In genomic region chr3:189995129-189995528, GRCh38 we compare ENCODE assay signal across 1 cellular context.
TF ChIP-seq lines count a peak whose summit lies in the region.

No MANE protein-coding gene starts in this region.

TF ChIP-seq in H1, 55 proteins besides CTCF, POLR2A, EP300 and RAD21:
- TF ChIP-seq ZNF274 (IDR thresholded peaks at IDR 0.05; ENCODE audit: borderline replicate concordance, extremely low read depth, low read length) (no peak), GTF2F1 (IDR thresholded peaks at IDR 0.05; ENCODE audit: borderline replicate concordance, low read depth, low read length) (no peak), ATF3 (IDR thresholded peaks at IDR 0.05; ENCODE audit: insufficient read depth, low read depth, low read length) (no peak), NANOG (IDR thresholded peaks at IDR 0.05; ENCODE audit: insufficient read depth, low read depth, low read length, poor library complexity, severe bottlenecking) (peak; percentile 46), KDM5A (IDR thresholded peaks at IDR 0.05; ENCODE audit: low read length) (no peak), E2F6 (IDR thresholded peaks at IDR 0.05) (peak; percentile 20; the same call in 1 of the 2 replicates), SRF (IDR thresholded peaks at IDR 0.05; ENCODE audit: low read depth, low read length) (no peak), MAX (IDR thresholded peaks at IDR 0.05) (peak; percentile 78), SP1 (IDR thresholded peaks at IDR 0.05; ENCODE audit: low read depth, low read length) (no peak), CBX8 (IDR thresholded peaks at IDR 0.05; ENCODE audit: borderline replicate concordance, low read depth, low read length) (no peak), TAF7 (optimal IDR thresholded peaks at IDR 0.05; ENCODE audit: borderline replicate concordance, low read depth, low read length) (no peak), MAFK (IDR thresholded peaks at IDR 0.05; ENCODE audit: low read depth, low read length) (no peak), CHD7 (IDR thresholded peaks at IDR 0.05; ENCODE audit: insufficient replicate concordance, low read length) (no peak), SP2 (IDR thresholded peaks at IDR 0.05; ENCODE audit: low read length) (no peak), CTBP2 (IDR thresholded peaks at IDR 0.05; ENCODE audit: borderline replicate concordance, insufficient read depth, insufficient read length, low read length) (no peak), SUZ12 (IDR thresholded peaks at IDR 0.05; ENCODE audit: low read length) (no peak), SP4 (IDR thresholded peaks at IDR 0.05; ENCODE audit: low read length) (no peak), CHD1 (IDR thresholded peaks at IDR 0.05; ENCODE audit: low read depth, low read length) (no peak), SIN3A (conservative IDR thresholded peaks at IDR 0.05 in 1 of 2, IDR thresholded peaks at IDR 0.05 in 1 of 2; ENCODE audit: low read depth in 1 of 2, low read length in 2 of 2) (0 out of 4 replicates have a peak, but pooled peaks of 1 of the 2 experiments have one; percentile 31), PHF8 (conservative IDR thresholded peaks at IDR 0.05; ENCODE audit: low read depth, low read length) (no peak), TCF12 (IDR thresholded peaks at IDR 0.05; ENCODE audit: low read depth, low read length) (0 out of 2 replicates have a peak, but pooled peaks have one; percentile 63), SIRT6 (IDR thresholded peaks at IDR 0.05; ENCODE audit: low read length) (no peak), JUND (IDR thresholded peaks at IDR 0.05; ENCODE audit: low read length) (no peak), HDAC6 (IDR thresholded peaks at IDR 0.05; ENCODE audit: low read depth, low read length) (no peak), HDAC2 (IDR thresholded peaks at IDR 0.05; ENCODE audit: borderline replicate concordance in 1 of 2, low read depth in 2 of 2, low read length in 2 of 2) (no peak)
